In genomic region chr9:132806723-132807421, GRCh38 we compare ENCODE assay signal across 17 cellular contexts.
DNase-seq lines count a peak whose midpoint lies in the region; ATAC-seq and TF ChIP-seq lines count a peak whose summit lies in the region.
"Had no signal": no experiment of that assay in that cellular context is flagged by ENCODE, and none has a peak within 500 bp of the region (broad histone marks: within the 10 kb centered on the region; RNA-seq: fewer than 3 reads in every experiment).

No MANE protein-coding gene starts in this region.

- no peaks in the 10 kb centered on the region for H4K20me1 ChIP-seq in neural progenitor cell (ENCODE audit: low read depth)

- H3K27me3 Mint-ChIP-seq in glutamatergic neuron (ENCODE audit: unreplicated experiment) (peaks cover 11% of the 10 kb centered on the region), neural progenitor cell (ENCODE audit: insufficient read depth, low read depth) (peaks cover 8% of the 10 kb centered on the region)
- H3K27me3 Mint-ChIP-seq in naive thymus-derived CD8-positive, alpha-beta T cell = peaks cover 14 to 81% (median 37%) of the 10 kb centered on the region in 5 donors

- no peak overlapping the region for H3K4me2 ChIP-seq in neural progenitor cell

- peaks cover 11% of the 10 kb centered on the region for H3K4me1 ChIP-seq in neural progenitor cell
- H3K4me1 ChIP-seq: upper lobe of left lung had no signal

- H3K9me3 Mint-ChIP-seq in glutamatergic neuron (ENCODE audit: unreplicated experiment) = no peaks in the 10 kb centered on the region
- H3K9me3 Mint-ChIP-seq in neural progenitor cell = no peaks in the 10 kb centered on the region
- no peaks in the 10 kb centered on the region for H3K9me3 Mint-ChIP-seq in naive thymus-derived CD8-positive, alpha-beta T cell
- H3K9me3 Mint-ChIP-seq: activated naive CD4-positive, alpha-beta T cell treated with anti-CD3 and anti-CD28 coated beads for 36 hours; stimulated activated memory B cell treated with anti-CD40 and anti-IgM and Interleukin-4, amounts not matched to agents 10 μg/mL and 1 μg/mL and 100 μg/mL, for 72 hours had no signal

- H3K79me2 ChIP-seq in neural progenitor cell (ENCODE audit: low read depth) = no peaks in the 10 kb centered on the region

- H3K27ac Mint-ChIP-seq in glutamatergic neuron (ENCODE audit: unreplicated experiment) = peak overlapping the region; percentile 53
- H3K27ac Mint-ChIP-seq in neural progenitor cell = no peak overlapping the region
- no peak overlapping the region for H3K27ac Mint-ChIP-seq in naive thymus-derived CD8-positive, alpha-beta T cell
- H3K27ac Mint-ChIP-seq: activated naive CD4-positive, alpha-beta T cell treated with anti-CD3 and anti-CD28 coated beads for 36 hours; B cell; stimulated activated memory B cell treated with anti-CD40 and anti-IgM and Interleukin-4, amounts not matched to agents 10 μg/mL and 1 μg/mL and 100 μg/mL, for 72 hours had no signal

- H3K4me3 ChIP-seq in neural progenitor cell = no peak overlapping the region
- H3K4me3 ChIP-seq: upper lobe of left lung had no signal

- POLR2A ChIA-PET in naive thymus-derived CD8-positive, alpha-beta T cell (lab: Charles Lee) = no interaction called here

- DNase-seq in EH (ENCODE audit: low read depth) (peak; percentile 49), NCI-H510A treated with DMSO at 0.1 percent for 48 hours (lab: John Stamatoyannopoulos, UW) (peak; percentile 61), glutamatergic neuron (no peak), neural progenitor cell (ENCODE audit: low spot score) (peak; percentile 55), CD1c-positive myeloid dendritic cell (ENCODE audit: extremely low spot score) (no peak), OCI-M1 (lab: John Stamatoyannopoulos, UW) (no peak)
- no peak for DNase-seq in naive thymus-derived CD8-positive, alpha-beta T cell
- DNase-seq: activated naive CD4-positive, alpha-beta T cell treated with anti-CD3 and anti-CD28 coated beads for 36 hours; cortex of kidney; DMS79; erythroblast; upper lobe of left lung; WERI-Rb-1 had no signal

- H3K9me3 ChIP-seq in neural progenitor cell (ENCODE audit: low read depth) = no peaks in the 10 kb centered on the region
- H3K9me3 ChIP-seq: upper lobe of left lung had no signal

- H3K36me3 Mint-ChIP-seq in glutamatergic neuron (ENCODE audit: unreplicated experiment) (no peaks in the 10 kb centered on the region), neural progenitor cell (peaks cover 1% of the 10 kb centered on the region)
- H3K36me3 Mint-ChIP-seq in naive thymus-derived CD8-positive, alpha-beta T cell = no peaks in the 10 kb centered on the region
- H3K36me3 Mint-ChIP-seq: stimulated activated memory B cell treated with anti-CD40 and anti-IgM and Interleukin-4, amounts not matched to agents 10 μg/mL and 1 μg/mL and 100 μg/mL, for 72 hours had no signal

- no peak overlapping the region for H3K9ac ChIP-seq in neural progenitor cell

- H3F3A ChIP-seq in neural progenitor cell (ENCODE audit: low read depth) = no peaks in the 10 kb centered on the region

- TF ChIP-seq CTCF in glutamatergic neuron (IDR thresholded peaks at IDR 0.05; ENCODE audit: partially characterized antibody, unreplicated experiment) (no peak), neural progenitor cell (IDR thresholded peaks at IDR 0.05) (no peak)

- peak overlapping the region; percentile 46 for H3K4me3 Mint-ChIP-seq in glutamatergic neuron (ENCODE audit: unreplicated experiment)
- no peak overlapping the region for H3K4me3 Mint-ChIP-seq in neural progenitor cell
- H3K4me3 Mint-ChIP-seq in naive thymus-derived CD8-positive, alpha-beta T cell = no peak overlapping the region
- H3K4me3 Mint-ChIP-seq: activated naive CD4-positive, alpha-beta T cell treated with anti-CD3 and anti-CD28 coated beads for 36 hours; B cell; stimulated activated memory B cell treated with anti-CD40 and anti-IgM and Interleukin-4, amounts not matched to agents 10 μg/mL and 1 μg/mL and 100 μg/mL, for 72 hours had no signal

- H3K27ac ChIP-seq in neural progenitor cell = no peak overlapping the region
- H3K27ac ChIP-seq: upper lobe of left lung, WERI-Rb-1 had no signal

- H2AFZ ChIP-seq in neural progenitor cell (replicated peaks) = no peak overlapping the region

- H3K4me1 Mint-ChIP-seq in glutamatergic neuron (ENCODE audit: low read depth, unreplicated experiment) = peaks cover 24% of the 10 kb centered on the region
- H3K4me1 Mint-ChIP-seq in neural progenitor cell = peaks cover 37% of the 10 kb centered on the region
- H3K4me1 Mint-ChIP-seq in naive thymus-derived CD8-positive, alpha-beta T cell = peaks cover 0 to 25% (median 6%) of the 10 kb centered on the region in 4 donors

- no peak for ATAC-seq in naive thymus-derived CD8-positive, alpha-beta T cell
- no peak for ATAC-seq in HG03571 (IDR thresholded peaks at IDR 0.05; ENCODE audit: unreplicated experiment)
- ATAC-seq: sciatic nerve; stimulated activated memory B cell treated with anti-CD40 and anti-IgM and Interleukin-4, amounts not matched to agents 10 μg/mL and 1 μg/mL and 100 μg/mL, for 72 hours had no signal

- H3K27me3 ChIP-seq in neural progenitor cell = no peaks in the 10 kb centered on the region
- H3K27me3 ChIP-seq: upper lobe of left lung had no signal

- H3K36me3 ChIP-seq in neural progenitor cell = no peaks in the 10 kb centered on the region
- H3K36me3 ChIP-seq: upper lobe of left lung, WERI-Rb-1 had no signal

Comparison
In these comparisons a context has a peak if more than half of its experiments do, and no peak if none do; other contexts are left out.
1. DNase-seq: peak in EH (single experiment), NCI-H510A treated with DMSO at 0.1 percent for 48 hours (single experiment) and neural progenitor cell (single experiment); none in glutamatergic neuron (single experiment), CD1c-positive myeloid dendritic cell (single experiment), OCI-M1 (single experiment) and naive thymus-derived CD8-positive, alpha-beta T cell (0 of 10).